ENCODE assay signal across 8 cellular contexts in the genomic region with DNA sequence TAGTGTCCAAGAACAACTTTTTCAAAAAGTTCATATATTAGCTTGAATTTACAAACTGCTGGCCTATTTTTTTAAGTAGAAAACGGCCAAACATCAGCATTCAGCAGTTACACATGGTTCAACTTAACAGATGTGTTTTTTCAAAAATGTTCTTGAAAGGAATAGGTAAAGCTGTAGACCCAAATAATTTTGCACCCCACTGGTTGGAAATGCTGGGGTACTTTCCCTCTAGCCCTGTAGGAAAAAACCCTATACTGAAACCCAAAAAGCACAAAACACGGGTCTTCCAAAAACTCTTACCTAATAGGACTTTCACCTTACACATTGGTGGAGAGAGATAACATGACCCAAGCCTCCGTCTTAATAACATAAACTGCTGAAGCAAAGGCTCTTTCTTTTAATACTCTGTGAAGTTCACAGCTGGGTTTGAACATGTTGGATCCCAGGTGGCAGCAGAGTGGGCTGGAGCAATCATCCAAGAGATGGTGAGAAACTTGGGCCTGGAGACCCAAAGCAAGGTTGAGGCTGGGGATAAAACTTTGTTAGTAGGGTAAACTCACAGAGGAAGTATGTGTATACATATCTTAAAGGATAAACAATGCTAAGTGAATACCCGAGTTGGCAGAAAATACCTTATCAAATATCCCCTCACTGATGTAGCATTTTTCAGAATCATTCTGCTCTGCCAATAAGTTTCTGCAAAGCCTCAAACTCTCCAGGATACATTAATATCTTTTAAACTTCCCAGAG. TPM values are rescaled to one million over a fixed set of nuclear protein-coding genes. Genes with fewer than 3 reads are reported as not detected.
DNase-seq lines count a peak whose midpoint lies in the region; ATAC-seq, FAIRE-seq and TF ChIP-seq lines count a peak whose summit lies in the region.

No MANE protein-coding gene starts in this region.

- ATAC-seq in HG03521 (IDR thresholded peaks at IDR 0.05; ENCODE audit: unreplicated experiment), result no peak

- H3K27me3 Mint-ChIP-seq in activated naive CD4-positive, alpha-beta T cell treated with anti-CD3 and anti-CD28 coated beads for 36 hours (ENCODE audit: low read depth), result no peaks in the 10 kb centered on the region
- no peaks in the 10 kb centered on the region for H3K27me3 Mint-ChIP-seq in activated T-helper 1 cell treated with anti-CD3 and anti-CD28 coated beads, Interleukin-12 subunit alpha, Interleukin-12 subunit beta, Interleukin-2, Interleukin-4 antibody, amounts not matched to agents 30 ng/mL and 10 ng/mL and 1 ng/mL, durations not matched to agents 14 hours and 24 hours and 36 hours (ENCODE audit: insufficient read depth)

- H3K9me3 Mint-ChIP-seq in activated naive CD4-positive, alpha-beta T cell treated with anti-CD3 and anti-CD28 coated beads for 36 hours, result no peaks in the 10 kb centered on the region
- no peaks in the 10 kb centered on the region for H3K9me3 Mint-ChIP-seq in activated T-helper 1 cell treated with anti-CD3 and anti-CD28 coated beads, Interleukin-12 subunit alpha, Interleukin-12 subunit beta, Interleukin-2, Interleukin-4 antibody, amounts not matched to agents 30 ng/mL and 10 ng/mL and 1 ng/mL, durations not matched to agents 14 hours and 24 hours and 36 hours

- no peak for FAIRE-seq in keratinocyte (lab: Jason Lieb, UNC)

- H3K36me3 Mint-ChIP-seq in activated naive CD4-positive, alpha-beta T cell treated with anti-CD3 and anti-CD28 coated beads for 36 hours (ENCODE audit: low read depth), result peaks cover 78% of the 10 kb centered on the region
- peaks cover 63% of the 10 kb centered on the region for H3K36me3 Mint-ChIP-seq in activated T-helper 1 cell treated with anti-CD3 and anti-CD28 coated beads, Interleukin-12 subunit alpha, Interleukin-12 subunit beta, Interleukin-2, Interleukin-4 antibody, amounts not matched to agents 30 ng/mL and 10 ng/mL and 1 ng/mL, durations not matched to agents 14 hours and 24 hours and 36 hours (ENCODE audit: low read depth)

- peaks cover 61% of the 10 kb centered on the region for H3K79me2 ChIP-seq in keratinocyte (ENCODE audit: control insufficient read depth, insufficient read depth, low read length)

- no peak for TF ChIP-seq POLR2A in tibial nerve (IDR thresholded peaks at IDR 0.05)

- H3K36me3 ChIP-seq in keratinocyte (ENCODE audit: control insufficient read depth in 2 of 2, extremely low read depth in 1 of 2, insufficient read depth in 2 of 2, low read length in 2 of 2) (peaks cover 14 to 38% of the 10 kb centered on the region in 2 experiments), tibial nerve (peaks cover 0 to 48% (median 0%) of the 10 kb centered on the region in 3 donors)

- WGBS in tibial nerve, 2 donors, result 43% methylated on average over 4 of the region's 4 CpGs

- peaks cover 34% of the 10 kb centered on the region for H3K4me1 ChIP-seq in keratinocyte (ENCODE audit: control insufficient read depth, extremely low read depth, insufficient read depth, low read length)
- H3K4me1 ChIP-seq in tibial nerve, result peaks cover 8 to 61% (median 21%) of the 10 kb centered on the region in 4 donors

- peak overlapping the region; percentile 74 for H3K27ac ChIP-seq in keratinocyte (ENCODE audit: control insufficient read depth, insufficient read depth, low read length)
- H3K27ac ChIP-seq in tibial nerve, result peak overlapping the region; percentile 61 to 86 (median 83)

- dilution Hi-C loops in keratinocyte (cut with MboI; ENCODE audit: extremely low pct_ligation_motif_present, low sequenced_read_pairs), result no loop called here

- TF ChIP-seq CTCF in keratinocyte (optimal IDR thresholded peaks at IDR 0.05 in 1 of 3, IDR thresholded peaks at IDR 0.05 in 1 of 3, conservative IDR thresholded peaks at IDR 0.05 in 1 of 3; ENCODE audit: extremely low read depth in 1 of 3, insufficient read depth in 2 of 3, low read length in 3 of 3) (no peak), tibial nerve (IDR thresholded peaks at IDR 0.05) (no peak)

- H3K9ac ChIP-seq in keratinocyte (ENCODE audit: control insufficient read depth, extremely low read depth, insufficient read depth, low read length), result peak overlapping the region; percentile 91

- H3K4me3 Mint-ChIP-seq in activated naive CD4-positive, alpha-beta T cell treated with anti-CD3 and anti-CD28 coated beads for 36 hours, result peak overlapping the region; percentile 100
- peak overlapping the region; percentile 97 for H3K4me3 Mint-ChIP-seq in activated T-helper 1 cell treated with anti-CD3 and anti-CD28 coated beads, Interleukin-12 subunit alpha, Interleukin-12 subunit beta, Interleukin-2, Interleukin-4 antibody, amounts not matched to agents 30 ng/mL and 10 ng/mL and 1 ng/mL, durations not matched to agents 14 hours and 24 hours and 36 hours

- peak overlapping the region; percentile 97 for H3K27ac Mint-ChIP-seq in activated naive CD4-positive, alpha-beta T cell treated with anti-CD3 and anti-CD28 coated beads for 36 hours
- peak overlapping the region; percentile 95 for H3K27ac Mint-ChIP-seq in activated T-helper 1 cell treated with anti-CD3 and anti-CD28 coated beads, Interleukin-12 subunit alpha, Interleukin-12 subunit beta, Interleukin-2, Interleukin-4 antibody, amounts not matched to agents 30 ng/mL and 10 ng/mL and 1 ng/mL, durations not matched to agents 14 hours and 24 hours and 36 hours

- intact Hi-C loops in activated naive CD4-positive, alpha-beta T cell treated with anti-CD3 and anti-CD28 coated beads for 36 hours (cut with micrococcal nuclease), result loop anchor here (1.0 to 5.0 kb wide), 10 partner anchors 79 to 1030 kb away; partner anchors contain the start of genes ANAPC16, ANXA7, ASCC1 and CHCHD1
- intact Hi-C loops in activated T-helper 1 cell treated with anti-CD3 and anti-CD28 coated beads, Interleukin-12 subunit alpha, Interleukin-12 subunit beta, Interleukin-2, Interleukin-4 antibody, amounts not matched to agents 30 ng/mL and 10 ng/mL and 1 ng/mL, durations not matched to agents 14 hours and 24 hours and 36 hours (cut with micrococcal nuclease), result loop anchor here (1.0 to 10.0 kb wide), 6 partner anchors 135 to 1865 kb away; partner anchors contain the start of genes ANXA7, CHCHD1, NUDT13 and SAMD8

- no peaks in the 10 kb centered on the region for H4K20me1 ChIP-seq in keratinocyte (ENCODE audit: control insufficient read depth, extremely low read depth, insufficient read depth, low read length)

- H2AFZ ChIP-seq in keratinocyte (ENCODE audit: control insufficient read depth, low read length), result peak overlapping the region; percentile 17

- DNase-seq in activated naive CD4-positive, alpha-beta T cell treated with anti-CD3 and anti-CD28 coated beads for 36 hours, result no peak
- no peak for DNase-seq in activated naive CD4-positive, alpha-beta T cell treated with Interleukin-2 at 50 U/mL for 16 hours
- no peak for DNase-seq in activated T-helper 1 cell treated with anti-CD3 and anti-CD28 coated beads, Interleukin-12 subunit alpha, Interleukin-12 subunit beta, Interleukin-2, Interleukin-4 antibody, amounts not matched to agents 30 ng/mL and 10 ng/mL and 1 ng/mL, durations not matched to agents 14 hours and 24 hours and 36 hours (ENCODE audit: low spot score)
- DNase-seq in keratinocyte (ENCODE audit: low read depth, low spot score) (no peak), tibial nerve (ENCODE audit: low spot score in 2 of 2) (no peak), SK-N-DZ (ENCODE audit: low spot score) (no peak), NOMO-1 treated with DMSO at 0.1 percent for 48 hours (lab: John Stamatoyannopoulos, UW; ENCODE audit: unreplicated experiment) (no peak)

- H3K4me3 ChIP-seq in keratinocyte (ENCODE audit: control insufficient read depth in 2 of 3, extremely low read depth in 1 of 3, insufficient read depth in 2 of 3, low read depth in 1 of 3, low read length in 3 of 3), result peak overlapping the region; percentile 70 to 96 (median 86)
- H3K4me3 ChIP-seq in tibial nerve, result peak overlapping the region; percentile 84 to 96 (median 84)

- H3K9me1 ChIP-seq in keratinocyte (ENCODE audit: control insufficient read depth, extremely low read depth, insufficient read depth, low read length), result no peaks in the 10 kb centered on the region

- CTCF ChIA-PET in activated naive CD4-positive, alpha-beta T cell treated with anti-CD3 and anti-CD28 coated beads for 36 hours (lab: Charles Lee), result interaction anchor here (0.6 to 0.7 kb wide), 2 partner anchors 15 to 966 kb away, joined by 3 read pairs; no protein-coding TSS in a partner anchor

- H3K9me3 ChIP-seq in keratinocyte (ENCODE audit: control insufficient read depth, low read depth, low read length), result no peaks in the 10 kb centered on the region
- no peaks in the 10 kb centered on the region for H3K9me3 ChIP-seq in tibial nerve

- TF ChIP-seq EP300 in tibial nerve (IDR thresholded peaks at IDR 0.05), result no peak

- H3K27me3 ChIP-seq in keratinocyte (ENCODE audit: control insufficient read depth, extremely low read depth, insufficient read depth, low read length) (no peaks in the 10 kb centered on the region), tibial nerve (no peaks in the 10 kb centered on the region)

- peaks cover 66% of the 10 kb centered on the region for H3K4me1 Mint-ChIP-seq in activated naive CD4-positive, alpha-beta T cell treated with anti-CD3 and anti-CD28 coated beads for 36 hours (ENCODE audit: low read depth)
- peaks cover 63% of the 10 kb centered on the region for H3K4me1 Mint-ChIP-seq in activated T-helper 1 cell treated with anti-CD3 and anti-CD28 coated beads, Interleukin-12 subunit alpha, Interleukin-12 subunit beta, Interleukin-2, Interleukin-4 antibody, amounts not matched to agents 30 ng/mL and 10 ng/mL and 1 ng/mL, durations not matched to agents 14 hours and 24 hours and 36 hours (ENCODE audit: low read depth)

- H3K4me2 ChIP-seq in keratinocyte (ENCODE audit: control insufficient read depth, extremely low read depth, insufficient read depth, low read depth, low read length), result peak overlapping the region; percentile 96

RNA-seq across cellular contexts. Expression of gene DNAJC9, which starts 0.6 kb away (rescaled TPM):
- total RNA-seq in activated naive CD4-positive, alpha-beta T cell treated with anti-CD3 and anti-CD28 coated beads for 36 hours, result 10 to 100 TPM; 55.2 to 57.2 TPM
- total RNA-seq in activated T-helper 1 cell treated with anti-CD3 and anti-CD28 coated beads, Interleukin-12 subunit alpha, Interleukin-12 subunit beta, Interleukin-2, Interleukin-4 antibody, amounts not matched to agents 30 ng/mL and 10 ng/mL and 1 ng/mL, durations not matched to agents 14 hours and 24 hours and 36 hours, result 55.4 and 55.5 TPM in 2 replicates
- polyA plus RNA-seq in keratinocyte, result 14.1 to 23.9 TPM (median 23.3 TPM) in 3 replicates
- polyA plus RNA-seq in keratinocyte (2011; ENCODE audit: low read depth), result 12.7 TPM
- 16.0 and 21.1 TPM in 2 replicates for polyA plus RNA-seq in keratinocyte (2011; cell fraction: cytosol; rRNA removed)
- polyA plus RNA-seq in keratinocyte (2011; cell fraction: nucleus; rRNA removed), result 18.9 and 23.5 TPM in 2 replicates
- 11.4 and 20.8 TPM in 2 replicates for polyA plus RNA-seq in keratinocyte (2012; ENCODE audit: low replicate concordance)
- 5.7 to 22.0 TPM (median 9.4 TPM) in 3 replicates for polyA minus RNA-seq in keratinocyte
- 16.7 TPM for polyA minus RNA-seq in keratinocyte (2011; cell fraction: cytosol; rRNA and poly(A)+ RNA removed)
- polyA minus RNA-seq in keratinocyte (2011; cell fraction: nucleus; rRNA and poly(A)+ RNA removed), result 6.1 and 7.9 TPM in 2 replicates
- 10 to 100 TPM; 11.8 to 24.0 (median 15.2) TPM for total RNA-seq in tibial nerve
- 111 and 115 TPM in 2 replicates for polyA plus RNA-seq in SK-N-DZ (2014; cell fraction: cytosol; rRNA removed)
- 98.0 and 116 TPM in 2 replicates for polyA plus RNA-seq in SK-N-DZ (2014; cell fraction: nucleus; rRNA removed)

RNA-seq across cellular contexts. Expression of gene MRPS16, which starts 4.8 kb away (rescaled TPM):
- 100 to 1,000 TPM; 140 to 145 TPM for total RNA-seq in activated naive CD4-positive, alpha-beta T cell treated with anti-CD3 and anti-CD28 coated beads for 36 hours
- 158 and 160 TPM in 2 replicates for total RNA-seq in activated T-helper 1 cell treated with anti-CD3 and anti-CD28 coated beads, Interleukin-12 subunit alpha, Interleukin-12 subunit beta, Interleukin-2, Interleukin-4 antibody, amounts not matched to agents 30 ng/mL and 10 ng/mL and 1 ng/mL, durations not matched to agents 14 hours and 24 hours and 36 hours
- polyA plus RNA-seq in keratinocyte, result 79.2 to 95.4 TPM (median 79.9 TPM) in 3 replicates
- polyA plus RNA-seq in keratinocyte (2011; ENCODE audit: low read depth), result 20.6 TPM
- polyA plus RNA-seq in keratinocyte (2011; cell fraction: cytosol; rRNA removed), result 53.3 and 67.5 TPM in 2 replicates
- 33.7 and 46.1 TPM in 2 replicates for polyA plus RNA-seq in keratinocyte (2011; cell fraction: nucleus; rRNA removed)
- 70.7 and 105 TPM in 2 replicates for polyA plus RNA-seq in keratinocyte (2012; ENCODE audit: low replicate concordance)
- polyA minus RNA-seq in keratinocyte, result 32.8 to 59.0 TPM (median 56.3 TPM) in 3 replicates
- 74.6 TPM for polyA minus RNA-seq in keratinocyte (2011; cell fraction: cytosol; rRNA and poly(A)+ RNA removed)
- 17.6 and 22.0 TPM in 2 replicates for polyA minus RNA-seq in keratinocyte (2011; cell fraction: nucleus; rRNA and poly(A)+ RNA removed)
- 10 to 100 TPM; 32.0 to 34.7 (median 34.2) TPM for total RNA-seq in tibial nerve
- polyA plus RNA-seq in SK-N-DZ (2014; cell fraction: cytosol; rRNA removed), result 103 and 110 TPM in 2 replicates
- polyA plus RNA-seq in SK-N-DZ (2014; cell fraction: nucleus; rRNA removed), result 57.2 and 61.2 TPM in 2 replicates
